In the genomic region with DNA sequence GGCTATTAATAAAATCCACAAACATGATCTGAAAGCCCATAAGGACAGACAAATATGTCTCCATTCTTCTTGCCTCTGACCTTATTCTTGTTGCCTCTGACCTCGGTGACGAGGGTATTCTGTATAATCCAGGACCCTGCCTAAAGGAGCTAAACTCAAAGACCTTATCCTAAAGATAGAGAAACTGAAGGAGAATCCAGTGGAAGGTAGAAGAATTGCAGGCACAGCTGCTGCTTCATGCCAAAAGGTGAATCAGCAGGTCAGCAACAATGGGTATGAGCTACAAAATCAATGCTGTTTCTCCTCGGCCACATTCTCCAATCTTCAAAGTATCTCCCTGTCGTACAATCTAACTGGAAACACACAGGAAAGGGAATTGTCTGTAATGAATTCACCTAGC, we compare ENCODE assay signal across 29 cellular contexts.
"Had no signal": no experiment of that assay in that cellular context is flagged by ENCODE, and none has a peak within 500 bp of the region (broad histone marks: within the 10 kb centered on the region; RNA-seq: fewer than 3 reads in every experiment).

No MANE protein-coding gene starts in this region.

- H3K9me3 Mint-ChIP-seq: activated T-cell treated with anti-CD3 and anti-CD28 coated beads, Interleukin-2, amount 50 U/mL, for 72 hours; dendritic cell treated with granulocyte-macrophage colony-stimulating factor and Interleukin-4, amounts not matched to agents 40 ng/mL and 50 ng/mL, for 4 days; immature natural killer cell; naive thymus-derived CD4-positive, alpha-beta T cell; stimulated activated naive CD8-positive, alpha-beta T cell treated with anti-CD3 and anti-CD28 coated beads, Interleukin-15, Interleukin-2, amounts not matched to agents 100 ng/mL and 50 ng/mL, for 24 hours; T-helper 2 cell treated with Interferon-gamma antibody and Interleukin-4, amounts not matched to agents 5 μg/mL and 100 μg/mL, for 36 hours had no signal

- H3K27ac ChIP-seq: epithelial cell of prostate, gastroesophageal sphincter, hepatocyte, ovary, right lobe of liver, thoracic aorta, uterus had no signal

- H3K79me2 ChIP-seq: hepatocyte had no signal

- H3K36me3 ChIP-seq: gastroesophageal sphincter, ovary, right lobe of liver, thoracic aorta, uterus had no signal

- H3K4me3 Mint-ChIP-seq: activated naive CD8-positive, alpha-beta T cell; activated T-cell treated with anti-CD3 and anti-CD28 coated beads, Interleukin-2, amount 50 U/mL, for 72 hours; brain; dendritic cell treated with granulocyte-macrophage colony-stimulating factor and Interleukin-4, amounts not matched to agents 40 ng/mL and 50 ng/mL, for 4 days; immature natural killer cell; mesothelial cell of epicardium; naive thymus-derived CD4-positive, alpha-beta T cell; stimulated activated naive CD8-positive, alpha-beta T cell treated with anti-CD3 and anti-CD28 coated beads, Interleukin-15, Interleukin-2, amounts not matched to agents 100 ng/mL and 50 ng/mL, for 24 hours; T-helper 2 cell treated with Interferon-gamma antibody and Interleukin-4, amounts not matched to agents 5 μg/mL and 100 μg/mL, for 36 hours had no signal

- H3K4me3 ChIP-seq: gastroesophageal sphincter, hepatocyte, ovary, right lobe of liver, thoracic aorta, uterus had no signal

- H3K27me3 Mint-ChIP-seq: progenitor cell of endocrine pancreas had no signal

- H3K36me3 Mint-ChIP-seq: activated naive CD8-positive, alpha-beta T cell; brain; immature natural killer cell; mesothelial cell of epicardium; naive thymus-derived CD4-positive, alpha-beta T cell had no signal

- H3K9me3 ChIP-seq: gastroesophageal sphincter, ovary, right lobe of liver, thoracic aorta, uterus had no signal

- FAIRE-seq: kidney had no signal

- H3K4me1 Mint-ChIP-seq: brain, immature natural killer cell, mesothelial cell of epicardium had no signal

- ATAC-seq: activated T-cell treated with anti-CD3 and anti-CD28 coated beads, Interleukin-2, amount 50 U/mL, for 72 hours; gastroesophageal sphincter; naive thymus-derived CD4-positive, alpha-beta T cell; right lobe of liver had no signal

- H3K27me3 ChIP-seq: gastroesophageal sphincter, hepatocyte, ovary, right lobe of liver, uterus had no signal

- H3K27ac Mint-ChIP-seq: activated naive CD8-positive, alpha-beta T cell; activated T-cell treated with anti-CD3 and anti-CD28 coated beads, Interleukin-2, amount 50 U/mL, for 72 hours; brain; dendritic cell treated with granulocyte-macrophage colony-stimulating factor and Interleukin-4, amounts not matched to agents 40 ng/mL and 50 ng/mL, for 4 days; immature natural killer cell; mesothelial cell of epicardium; naive thymus-derived CD4-positive, alpha-beta T cell; progenitor cell of endocrine pancreas; stimulated activated naive CD8-positive, alpha-beta T cell treated with anti-CD3 and anti-CD28 coated beads, Interleukin-15, Interleukin-2, amounts not matched to agents 100 ng/mL and 50 ng/mL, for 24 hours; T-helper 2 cell treated with Interferon-gamma antibody and Interleukin-4, amounts not matched to agents 5 μg/mL and 100 μg/mL, for 36 hours had no signal

- H3K4me2 ChIP-seq: hepatocyte had no signal

- DNase-seq: activated CD4-positive, alpha-beta T cell treated with anti-CD3 and anti-CD28 coated beads for 4 hours; activated CD4-positive, alpha-beta T cell treated with anti-CD3 and anti-CD28 coated beads, Interleukin-2, amount 50 U/mL, for 4 hours; activated CD4-positive, CD25-positive, alpha-beta regulatory T cell; activated naive CD4-positive, alpha-beta T cell treated with Interleukin-2 at 50 U/mL for 16 hours; activated T-cell treated with anti-CD3 and anti-CD28 coated beads for 4 hours; activated T-cell treated with anti-CD3 and anti-CD28 coated beads, Interleukin-2, amount 50 U/mL, for 72 hours; anterior cingulate cortex; caudate nucleus; immature natural killer cell; kidney; left colon; mammary epithelial cell; naive thymus-derived CD4-positive, alpha-beta T cell; ovary; right lobe of liver; stimulated activated CD4-positive, alpha-beta T cell treated with anti-CD3 and anti-CD28 coated beads, Interleukin-2, amount 100 ng/mL, for 48 hours; trophoblast cell; uterus had no signal

- H2AFZ ChIP-seq: hepatocyte had no signal

- H3K4me1 ChIP-seq: gastroesophageal sphincter, right lobe of liver, uterus had no signal
